24 cellular contexts compared by ENCODE assay signal in genomic region chr10:4837551-4837950, GRCh38. TPM values are rescaled to one million over a fixed set of nuclear protein-coding genes. Genes with fewer than 3 reads are reported as not detected.
"Had no signal": no experiment of that assay in that cellular context is flagged by ENCODE, and none has a peak within 500 bp of the region (broad histone marks: within the 10 kb centered on the region; RNA-seq: fewer than 3 reads in every experiment).

No MANE protein-coding gene starts in this region.

- H3K27ac ChIP-seq: SJCRH30 had no signal

- H3K4me1 ChIP-seq: SJCRH30 had no signal

- H3K36me3 ChIP-seq: SJCRH30 had no signal

- H3K9me3 ChIP-seq: SJCRH30 had no signal

- ATAC-seq: Panc1, PC-3, Right ventricle myocardium inferior had no signal

- H3K27me3 ChIP-seq: SJCRH30 had no signal

- DNase-seq: KBM-7; MV-4-11; NCI-H1048; NCI-H1105; NCI-H1417; NCI-H1436 treated with DMSO at 0.1 percent for 48 hours; NCI-H1694; NCI-H187 treated with DMSO at 0.1 percent for 48 hours; NCI-H2029 treated with DMSO at 0.1 percent for 48 hours; NCI-H2227 treated with DMSO at 0.1 percent for 48 hours; NCI-H524; NCI-H526 treated with DMSO at 0.1 percent for 48 hours; NCI-H748 treated with DMSO at 0.1 percent for 48 hours; NK-92 treated with Interleukin-12 subunit alpha and Interleukin-12 subunit beta, amount 100 ng/mL, for 24 hours; PC-3; SHP77 treated with DMSO at 0.1 percent for 48 hours; SJCRH30; SW 1271 had no signal

- H3K4me3 ChIP-seq: SJCRH30 had no signal

RNA-seq across cellular contexts. Expression of gene AKR1E2, which starts 11.5 kb away (rescaled TPM):
- total RNA-seq: LHCN-M2, MCF 10A, NCI-H460, OCI-LY7, SJCRH30 had no signal
